8 cellular contexts compared by ENCODE assay signal in the genomic region with DNA sequence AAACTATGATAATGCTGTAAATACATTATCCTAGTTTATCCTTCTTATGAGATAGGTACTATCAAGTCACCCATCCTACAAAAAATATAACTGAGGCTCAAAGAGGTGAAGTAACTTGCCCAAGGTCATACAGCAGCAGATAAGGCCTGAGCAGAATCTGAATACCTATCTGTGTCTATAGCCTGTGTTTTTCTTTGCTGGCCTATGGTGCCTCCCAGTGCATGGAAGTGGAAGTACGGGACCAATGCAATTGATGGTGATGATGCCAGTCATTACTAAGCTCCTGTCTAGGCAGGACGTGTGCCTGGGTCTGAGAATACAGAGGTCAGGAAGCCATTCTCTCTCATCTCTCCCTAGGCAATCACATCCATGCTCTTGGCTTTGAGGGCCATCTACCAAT.
DNase-seq lines count a peak whose midpoint lies in the region; ATAC-seq and TF ChIP-seq lines count a peak whose summit lies in the region.

No MANE protein-coding gene starts in this region.

- CTCF ChIA-PET in WTC11 (lab: Charles Lee): interaction anchor here (0.5 to 3.6 kb wide), 63 partner anchors 9 to 534 kb away, joined by 3 to 87 read pairs (median 4); a partner anchor contains a TSS

- H3K27me3 Mint-ChIP-seq in WTC11 (ENCODE audit: low read depth): no peaks in the 10 kb centered on the region

- DNase-seq in CD1c-positive myeloid dendritic cell (ENCODE audit: extremely low spot score) (peak; percentile 43), NCI-H146 treated with DMSO at 0.1 percent for 48 hours (lab: John Stamatoyannopoulos, UW; ENCODE audit: unreplicated experiment) (peak; percentile 4), WTC11 (ENCODE audit: low spot score) (peak; percentile 62), fibroblast of the aortic adventitia (ENCODE audit: low read depth) (peak; percentile 41), sciatic nerve (ENCODE audit: low spot score) (no peak), activated gamma-delta T cell (lab: John Stamatoyannopoulos, UW) (no peak)

- intact Hi-C loops in sciatic nerve (cut with DNase I): no loop called here

- H3K4me3 ChIP-seq in fibroblast of the aortic adventitia (ENCODE audit: low read depth, low read length): no peak overlapping the region

- peak; percentile 47; the same call in 1 of the 2 replicates for TF ChIP-seq CTCF in WTC11 (IDR thresholded peaks at IDR 0.05)
- TF ChIP-seq CTCF in fibroblast of the aortic adventitia (IDR thresholded peaks at IDR 0.05; ENCODE audit: insufficient read depth, low read length): peak; percentile 68

- H3K27ac Mint-ChIP-seq in WTC11: no peak overlapping the region

- no peaks in the 10 kb centered on the region for H3K4me1 Mint-ChIP-seq in WTC11

- H3K36me3 Mint-ChIP-seq in WTC11: no peaks in the 10 kb centered on the region

- TF ChIP-seq POLR2A in GM18505 (IDR thresholded peaks at IDR 0.05; ENCODE audit: borderline replicate concordance, extremely low read depth, insufficient read depth, insufficient read length): no peak

- POLR2A ChIA-PET in WTC11 (lab: Charles Lee): no interaction called here

- H3K4me3 Mint-ChIP-seq in WTC11: no peak overlapping the region

- ATAC-seq in GM18505 (IDR thresholded peaks at IDR 0.05; ENCODE audit: unreplicated experiment): peak; percentile 85
- peak; percentile 83 for ATAC-seq in HG02798 (IDR thresholded peaks at IDR 0.05; ENCODE audit: poor library complexity, unreplicated experiment)
- ATAC-seq in WTC11: peak; percentile 97
- peak; percentile 40 for ATAC-seq in sciatic nerve

- H3K9me3 Mint-ChIP-seq in WTC11: no peaks in the 10 kb centered on the region

TF ChIP-seq in WTC11, 78 proteins besides CTCF, POLR2A, EP300 and RAD21:
- TF ChIP-seq SP1 (CRISPR knock-in tag; conservative IDR thresholded peaks at IDR 0.05) (no peak), GABPB1 (CRISPR knock-in tag; IDR thresholded peaks at IDR 0.05) (no peak), ELF4 (CRISPR knock-in tag; IDR thresholded peaks at IDR 0.05; ENCODE audit: low read depth) (no peak), PRRX2 (CRISPR knock-in tag; IDR thresholded peaks at IDR 0.05) (no peak), TEAD4 (CRISPR knock-in tag; IDR thresholded peaks at IDR 0.05) (no peak), FOXK1 (CRISPR knock-in tag; IDR thresholded peaks at IDR 0.05) (no peak), ZNF396 (CRISPR knock-in tag; IDR thresholded peaks at IDR 0.05; ENCODE audit: borderline replicate concordance) (no peak), ZNF219 (CRISPR knock-in tag; IDR thresholded peaks at IDR 0.05; ENCODE audit: borderline replicate concordance) (no peak), CREM (CRISPR knock-in tag; IDR thresholded peaks at IDR 0.05) (no peak), ZNF671 (CRISPR knock-in tag; IDR thresholded peaks at IDR 0.05) (no peak), NR1H2 (CRISPR knock-in tag; IDR thresholded peaks at IDR 0.05) (no peak), MYBL2 (CRISPR knock-in tag; IDR thresholded peaks at IDR 0.05) (no peak)
- TF ChIP-seq, protein P1, sequence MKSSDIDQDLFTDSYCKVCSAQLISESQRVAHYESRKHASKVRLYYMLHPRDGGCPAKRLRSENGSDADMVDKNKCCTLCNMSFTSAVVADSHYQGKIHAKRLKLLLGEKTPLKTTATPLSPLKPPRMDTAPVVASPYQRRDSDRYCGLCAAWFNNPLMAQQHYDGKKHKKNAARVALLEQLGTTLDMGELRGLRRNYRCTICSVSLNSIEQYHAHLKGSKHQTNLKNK (CRISPR knock-in tag; IDR thresholded peaks at IDR 0.05): no peak
- TF ChIP-seq, protein P2, sequence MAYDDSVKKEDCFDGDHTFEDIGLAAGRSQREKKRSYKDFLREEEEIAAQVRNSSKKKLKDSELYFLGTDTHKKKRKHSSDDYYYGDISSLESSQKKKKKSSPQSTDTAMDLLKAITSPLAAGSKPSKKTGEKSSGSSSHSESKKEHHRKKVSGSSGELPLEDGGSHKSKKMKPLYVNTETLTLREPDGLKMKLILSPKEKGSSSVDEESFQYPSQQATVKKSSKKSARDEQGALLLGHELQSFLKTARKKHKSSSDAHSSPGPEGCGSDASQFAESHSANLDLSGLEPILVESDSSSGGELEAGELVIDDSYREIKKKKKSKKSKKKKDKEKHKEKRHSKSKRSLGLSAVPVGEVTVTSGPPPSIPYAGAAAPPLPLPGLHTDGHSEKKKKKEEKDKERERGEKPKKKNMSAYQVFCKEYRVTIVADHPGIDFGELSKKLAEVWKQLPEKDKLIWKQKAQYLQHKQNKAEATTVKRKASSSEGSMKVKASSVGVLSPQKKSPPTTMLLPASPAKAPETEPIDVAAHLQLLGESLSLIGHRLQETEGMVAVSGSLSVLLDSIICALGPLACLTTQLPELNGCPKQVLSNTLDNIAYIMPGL (CRISPR knock-in tag; IDR thresholded peaks at IDR 0.05): no peak
- TF ChIP-seq, protein P3, sequence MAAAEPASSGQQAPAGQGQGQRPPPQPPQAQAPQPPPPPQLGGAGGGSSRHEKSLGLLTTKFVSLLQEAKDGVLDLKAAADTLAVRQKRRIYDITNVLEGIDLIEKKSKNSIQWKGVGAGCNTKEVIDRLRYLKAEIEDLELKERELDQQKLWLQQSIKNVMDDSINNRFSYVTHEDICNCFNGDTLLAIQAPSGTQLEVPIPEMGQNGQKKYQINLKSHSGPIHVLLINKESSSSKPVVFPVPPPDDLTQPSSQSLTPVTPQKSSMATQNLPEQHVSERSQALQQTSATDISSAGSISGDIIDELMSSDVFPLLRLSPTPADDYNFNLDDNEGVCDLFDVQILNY (CRISPR knock-in tag; IDR thresholded peaks at IDR 0.05): no peak
- TF ChIP-seq, protein P4, sequence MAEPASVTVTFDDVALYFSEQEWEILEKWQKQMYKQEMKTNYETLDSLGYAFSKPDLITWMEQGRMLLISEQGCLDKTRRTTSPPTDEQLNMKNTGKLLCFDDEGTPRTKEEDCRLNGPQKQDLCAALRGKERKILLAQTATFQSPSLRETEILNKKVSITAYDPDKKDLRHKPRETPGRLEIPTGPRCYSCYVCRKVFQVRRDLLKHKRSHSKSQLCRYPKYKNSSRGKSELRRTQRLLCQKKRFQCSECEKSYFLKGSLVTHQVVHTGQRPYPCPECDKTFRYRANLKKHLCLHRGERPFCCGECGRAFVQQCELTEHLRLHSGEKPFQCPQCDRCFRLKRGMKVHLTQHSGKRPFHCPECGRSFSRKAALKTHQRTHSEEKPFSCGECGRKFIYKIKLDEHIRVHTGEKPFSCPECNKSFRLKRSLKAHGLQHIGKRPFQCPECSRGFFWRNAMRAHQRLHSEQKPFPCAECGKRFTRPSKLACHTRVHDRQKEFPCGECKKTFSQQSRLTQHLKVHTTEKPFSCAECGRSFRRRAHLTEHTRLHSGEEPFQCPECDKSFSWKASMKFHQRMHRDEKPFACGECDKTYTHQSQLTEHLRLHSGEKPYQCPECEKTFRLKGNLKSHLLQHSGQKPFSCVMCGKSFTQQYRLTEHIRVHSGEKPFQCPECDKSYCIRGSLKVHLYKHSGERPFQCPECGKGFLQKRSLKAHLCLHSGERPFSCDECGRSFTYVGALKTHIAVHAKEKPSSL (CRISPR knock-in tag; conservative IDR thresholded peaks at IDR 0.05): no peak
- TF ChIP-seq, protein P5, sequence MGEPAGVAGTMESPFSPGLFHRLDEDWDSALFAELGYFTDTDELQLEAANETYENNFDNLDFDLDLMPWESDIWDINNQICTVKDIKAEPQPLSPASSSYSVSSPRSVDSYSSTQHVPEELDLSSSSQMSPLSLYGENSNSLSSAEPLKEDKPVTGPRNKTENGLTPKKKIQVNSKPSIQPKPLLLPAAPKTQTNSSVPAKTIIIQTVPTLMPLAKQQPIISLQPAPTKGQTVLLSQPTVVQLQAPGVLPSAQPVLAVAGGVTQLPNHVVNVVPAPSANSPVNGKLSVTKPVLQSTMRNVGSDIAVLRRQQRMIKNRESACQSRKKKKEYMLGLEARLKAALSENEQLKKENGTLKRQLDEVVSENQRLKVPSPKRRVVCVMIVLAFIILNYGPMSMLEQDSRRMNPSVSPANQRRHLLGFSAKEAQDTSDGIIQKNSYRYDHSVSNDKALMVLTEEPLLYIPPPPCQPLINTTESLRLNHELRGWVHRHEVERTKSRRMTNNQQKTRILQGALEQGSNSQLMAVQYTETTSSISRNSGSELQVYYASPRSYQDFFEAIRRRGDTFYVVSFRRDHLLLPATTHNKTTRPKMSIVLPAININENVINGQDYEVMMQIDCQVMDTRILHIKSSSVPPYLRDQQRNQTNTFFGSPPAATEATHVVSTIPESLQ (CRISPR knock-in tag; IDR thresholded peaks at IDR 0.05): no peak
- TF ChIP-seq, protein P6, sequence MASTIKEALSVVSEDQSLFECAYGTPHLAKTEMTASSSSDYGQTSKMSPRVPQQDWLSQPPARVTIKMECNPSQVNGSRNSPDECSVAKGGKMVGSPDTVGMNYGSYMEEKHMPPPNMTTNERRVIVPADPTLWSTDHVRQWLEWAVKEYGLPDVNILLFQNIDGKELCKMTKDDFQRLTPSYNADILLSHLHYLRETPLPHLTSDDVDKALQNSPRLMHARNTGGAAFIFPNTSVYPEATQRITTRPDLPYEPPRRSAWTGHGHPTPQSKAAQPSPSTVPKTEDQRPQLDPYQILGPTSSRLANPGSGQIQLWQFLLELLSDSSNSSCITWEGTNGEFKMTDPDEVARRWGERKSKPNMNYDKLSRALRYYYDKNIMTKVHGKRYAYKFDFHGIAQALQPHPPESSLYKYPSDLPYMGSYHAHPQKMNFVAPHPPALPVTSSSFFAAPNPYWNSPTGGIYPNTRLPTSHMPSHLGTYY (CRISPR knock-in tag; IDR thresholded peaks at IDR 0.05): no peak

Comparison
In these comparisons a context has a peak if more than half of its experiments do, and no peak if none do; other contexts are left out.
1. DNase-seq: peak in CD1c-positive myeloid dendritic cell (single experiment), NCI-H146 treated with DMSO at 0.1 percent for 48 hours (single experiment), WTC11 (single experiment) and fibroblast of the aortic adventitia (single experiment); none in sciatic nerve (single experiment) and activated gamma-delta T cell (single experiment).
2. ATAC-seq: peak in every context shown above with its lines; median percentile 97 in WTC11; 85 in GM18505; 83 in HG02798; 40 in sciatic nerve.